3 cellular contexts compared by ENCODE assay signal in genomic region chr1:47415728-47416318, GRCh38.
A peak's percentile ranks its signal among the peaks of the same experiment; 100 is the strongest.
TF ChIP-seq lines count a peak whose summit lies in the region.

Gene FOXE3 (plus strand): TSS chr1:47416285. CDS start chr1:47416316, 31 bp downstream.

TF ChIP-seq in IMR-90, 13 proteins besides CTCF, POLR2A, EP300 and RAD21:
- TF ChIP-seq NFE2L2 (IDR thresholded peaks at IDR 0.05; ENCODE audit: low read depth, low read length), result no peak
- TF ChIP-seq SMC3 (IDR thresholded peaks at IDR 0.05; ENCODE audit: low read depth, low read length), result no peak
- TF ChIP-seq FOS (IDR thresholded peaks at IDR 0.05; ENCODE audit: low read depth, low read length), result no peak
- no peak for TF ChIP-seq MXI1 (IDR thresholded peaks at IDR 0.05; ENCODE audit: borderline replicate concordance, low read depth, low read length)
- TF ChIP-seq MAFK (IDR thresholded peaks at IDR 0.05; ENCODE audit: low read depth, low read length), result no peak
- no peak for TF ChIP-seq CHD1 (IDR thresholded peaks at IDR 0.05; ENCODE audit: low read depth, low read length)
- TF ChIP-seq CEBPB (IDR thresholded peaks at IDR 0.05; ENCODE audit: low read depth, low read length), result no peak
- TF ChIP-seq, protein P1, sequence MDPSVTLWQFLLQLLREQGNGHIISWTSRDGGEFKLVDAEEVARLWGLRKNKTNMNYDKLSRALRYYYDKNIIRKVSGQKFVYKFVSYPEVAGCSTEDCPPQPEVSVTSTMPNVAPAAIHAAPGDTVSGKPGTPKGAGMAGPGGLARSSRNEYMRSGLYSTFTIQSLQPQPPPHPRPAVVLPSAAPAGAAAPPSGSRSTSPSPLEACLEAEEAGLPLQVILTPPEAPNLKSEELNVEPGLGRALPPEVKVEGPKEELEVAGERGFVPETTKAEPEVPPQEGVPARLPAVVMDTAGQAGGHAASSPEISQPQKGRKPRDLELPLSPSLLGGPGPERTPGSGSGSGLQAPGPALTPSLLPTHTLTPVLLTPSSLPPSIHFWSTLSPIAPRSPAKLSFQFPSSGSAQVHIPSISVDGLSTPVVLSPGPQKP (IDR thresholded peaks at IDR 0.05; ENCODE audit: borderline replicate concordance, low read depth, low read length), result no peak
- no peak for TF ChIP-seq RCOR1 (IDR thresholded peaks at IDR 0.05; ENCODE audit: insufficient replicate concordance, low read length)
- no peak for TF ChIP-seq RFX5 (IDR thresholded peaks at IDR 0.05; ENCODE audit: low read depth, low read length)
- no peak for TF ChIP-seq MAZ (IDR thresholded peaks at IDR 0.05; ENCODE audit: borderline replicate concordance, low read depth, low read length)

TF ChIP-seq in endothelial cell of umbilical vein, 7 proteins besides CTCF, POLR2A, EP300 and RAD21:
- TF ChIP-seq, protein P2, sequence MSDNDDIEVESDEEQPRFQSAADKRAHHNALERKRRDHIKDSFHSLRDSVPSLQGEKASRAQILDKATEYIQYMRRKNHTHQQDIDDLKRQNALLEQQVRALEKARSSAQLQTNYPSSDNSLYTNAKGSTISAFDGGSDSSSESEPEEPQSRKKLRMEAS (IDR thresholded peaks at IDR 0.05; ENCODE audit: insufficient read depth, insufficient read length), result no peak
- TF ChIP-seq FOS (IDR thresholded peaks at IDR 0.05; ENCODE audit: borderline replicate concordance, insufficient read depth, low read length), result no peak
- no peak for TF ChIP-seq GATA2 (IDR thresholded peaks at IDR 0.05; ENCODE audit: insufficient read depth, insufficient read length, low read depth, low read length)
- TF ChIP-seq JUN (IDR thresholded peaks at IDR 0.05; ENCODE audit: borderline replicate concordance, insufficient read depth, insufficient read length, low read depth), result no peak
- TF ChIP-seq POLR2AphosphoS5 (IDR thresholded peaks at IDR 0.05; ENCODE audit: insufficient read depth, low read depth, low read length), result no peak

TF ChIP-seq in neural cell, 6 proteins besides CTCF, POLR2A, EP300 and RAD21:
- TF ChIP-seq EZH2 (IDR thresholded peaks at IDR 0.05; ENCODE audit: borderline replicate concordance, insufficient read depth, low read length, poor library complexity, severe bottlenecking) (peak; percentile 30), POLR2AphosphoS5 (IDR thresholded peaks at IDR 0.05) (no peak)
TF ChIP-seq in neural cell: peak in this region for 1.
